ENCODE assay signal across 8 cellular contexts in the genomic region with DNA sequence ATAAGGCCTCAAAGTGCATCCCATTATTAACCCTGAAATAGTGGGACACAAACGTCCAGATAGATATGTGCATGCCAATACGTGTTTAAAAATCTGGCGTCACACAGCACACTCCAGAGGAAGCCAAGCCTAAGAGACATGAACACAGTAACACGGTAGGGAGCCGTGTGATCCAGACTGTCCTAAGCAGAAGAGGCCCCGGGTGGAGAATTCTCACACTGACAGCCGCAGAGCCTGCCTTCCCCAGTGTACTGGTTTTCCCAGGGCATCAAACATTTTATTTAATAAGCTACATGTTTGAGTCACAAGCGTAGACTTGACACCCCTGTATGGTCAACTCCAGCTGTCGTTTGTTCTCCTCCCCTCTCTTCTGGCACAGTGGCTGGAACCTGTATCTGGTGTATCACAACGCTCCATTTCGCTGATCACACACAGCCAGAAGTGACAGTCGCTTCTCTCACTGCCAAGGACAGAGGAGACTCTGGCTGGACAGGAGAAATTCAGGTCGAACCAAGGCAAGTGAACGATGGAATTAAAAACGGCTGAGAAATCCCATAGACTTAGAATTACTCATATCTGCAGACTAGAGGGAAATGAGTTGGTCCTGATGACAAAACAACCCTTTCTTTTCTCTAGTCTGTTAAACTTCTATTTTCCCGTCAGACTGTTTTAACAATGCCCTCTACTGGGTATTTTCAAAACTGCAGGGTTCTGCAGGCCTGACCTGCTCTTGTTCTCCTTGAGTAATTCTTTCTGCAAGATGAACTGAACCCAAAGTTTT.
A peak's percentile ranks its signal among the peaks of the same experiment; 100 is the strongest.
DNase-seq lines count a peak whose midpoint lies in the region; ATAC-seq, FAIRE-seq and TF ChIP-seq lines count a peak whose summit lies in the region.

No MANE protein-coding gene starts in this region.

- TF ChIP-seq EP300 in GM12878 (IDR thresholded peaks at IDR 0.05; ENCODE audit: borderline replicate concordance in 1 of 2, control insufficient read depth in 1 of 2, low read depth in 2 of 2, low read length in 2 of 2) = no peak

- no peak overlapping the region for H3K4me2 ChIP-seq in GM12878 (ENCODE audit: control insufficient read depth, insufficient read depth)

- no peaks in the 10 kb centered on the region for H3K79me2 ChIP-seq in GM12878 (ENCODE audit: control insufficient read depth, insufficient read depth, low read length)

- FAIRE-seq in GM12878 (lab: Jason Lieb, UNC) = peak; percentile 49

- RAD21 ChIA-PET in GM12878 (lab: Charles Lee; ENCODE audit: unreplicated experiment) = interaction anchor here (0.7 to 3.1 kb wide), 11 partner anchors 21 to 359 kb away, joined by 3 to 11 read pairs (median 3); partner anchors contain the start of gene RGS6

- no peak overlapping the region for H2AFZ ChIP-seq in GM12878 (ENCODE audit: control insufficient read depth, low read depth, low read length)

- in situ Hi-C loops in GM12878 (cut with MboI) = loop anchor here (10.0 kb wide), 1 partner anchor 367 kb away; no protein-coding TSS in a partner anchor

- H3K4me3 ChIP-seq in AG04449 (ENCODE audit: low read depth, low read length) (no peak overlapping the region), GM12878 (no peak overlapping the region), iPS-15b (ENCODE audit: low read depth, low read length) (no peak overlapping the region)

- peak; percentile 84 for TF ChIP-seq RAD21 in GM12878 (IDR thresholded peaks at IDR 0.05; ENCODE audit: insufficient read depth, low read depth, low read length)

- no peak for TF ChIP-seq POLR2A in GM12878 (IDR thresholded peaks at IDR 0.05; ENCODE audit: low read depth, low read length)

- intact Hi-C loops in GM12878 (cut with micrococcal nuclease; ENCODE audit: unreplicated experiment) = loop anchor here (1.0 to 10.0 kb wide), 4 partner anchors 130 to 357 kb away; partner anchors contain the start of gene RGS6

- H3K4me1 ChIP-seq in GM12878 (ENCODE audit: control insufficient read depth, insufficient read depth, low read length) (no peaks in the 10 kb centered on the region), iPS-15b (ENCODE audit: control insufficient read depth, insufficient read depth, low read length) (peaks cover 2% of the 10 kb centered on the region)

- H3K27me3 ChIP-seq in GM12878 (replicated peaks in 1 of 2; ENCODE audit: control insufficient read depth in 2 of 2, insufficient read depth in 2 of 2, low read length in 1 of 2) (no peaks in the 10 kb centered on the region), iPS-15b (ENCODE audit: control insufficient read depth, insufficient read depth, low read length) (no peaks in the 10 kb centered on the region)

- peak; percentile 33 for TF ChIP-seq CTCF in AG04449 (IDR thresholded peaks at IDR 0.05; ENCODE audit: insufficient read depth, low read length, missing control alignments)
- peak; percentile 68 to 73 (median 71) for TF ChIP-seq CTCF in GM12878 (IDR thresholded peaks at IDR 0.05 in 2 of 3, conservative IDR thresholded peaks at IDR 0.05 in 1 of 3; ENCODE audit: control insufficient read depth in 2 of 3, extremely low read depth in 1 of 3, insufficient read depth in 1 of 3, low read depth in 3 of 3, low read length in 3 of 3)

- CTCF ChIA-PET in AG04449 (lab: Yijun Ruan, JAX) = interaction anchor here (0.8 to 1.0 kb wide), 2 partner anchors 10 to 20 kb away, joined by 3 to 4 read pairs; no protein-coding TSS in a partner anchor
- CTCF ChIA-PET in GM12878 (lab: Yijun Ruan, JAX) = interaction anchor here (0.5 to 5.7 kb wide), 16 partner anchors 125 to 1307 kb away, joined by 3 to 31 read pairs (median 3); partner anchors contain the start of gene RGS6

- BruUV-seq in GM12878 (replicated peaks; lab: Mats Ljungman, UMichigan) = no TSS peak

- SMC1A ChIA-PET in GM12878 (lab: Charles Lee; ENCODE audit: uncharacterized antibody, unreplicated experiment) = interaction anchor here (0.6 to 2.0 kb wide), 13 partner anchors 8 to 536 kb away, joined by 3 to 5 read pairs (median 4); no protein-coding TSS in a partner anchor

- H3K9ac ChIP-seq in GM12878 (ENCODE audit: control insufficient read depth, insufficient read depth, low read length) (no peak overlapping the region), iPS-15b (ENCODE audit: low read depth, low read length) (peak overlapping the region; percentile 30)

- POLR2A ChIA-PET in AG04449 (lab: Yijun Ruan, JAX) = no interaction called here
- POLR2A ChIA-PET in GM12878 (lab: Charles Lee) = no interaction called here

- WGBS in GM12878 (ENCODE audit: insufficient coverage, insufficient replicate concordance, low lambda C conversion rate, missing lambda C conversion rate) = 48% methylated on average over 16 of the region's 16 CpGs

- H3K9me3 ChIP-seq in GM12878 (replicated peaks; ENCODE audit: control insufficient read depth, insufficient read depth, low read length) = no peaks in the 10 kb centered on the region
- H3K9me3 ChIP-seq in iPS-15b (ENCODE audit: control insufficient read depth, insufficient read depth, low read length) = no peaks in the 10 kb centered on the region

- ATAC-seq in GM12878 = peak; percentile 88
- peak; percentile 28 for ATAC-seq in stimulated activated naive CD8-positive, alpha-beta T cell treated with anti-CD3 and anti-CD28 coated beads, Interleukin-15, Interleukin-2, amounts not matched to agents 100 U/mL and 50 U/mL, for 24 hours
- ATAC-seq in GM21619 (IDR thresholded peaks at IDR 0.05; ENCODE audit: unreplicated experiment) = no peak

- no peaks in the 10 kb centered on the region for H3K36me3 ChIP-seq in GM12878 (ENCODE audit: control insufficient read depth in 2 of 2, insufficient read depth in 2 of 2, low read length in 1 of 2)
- H3K36me3 ChIP-seq in iPS-15b (ENCODE audit: control insufficient read depth, insufficient read depth, low read length) = no peaks in the 10 kb centered on the region

- DNase-seq in AG04449 (ENCODE audit: low read depth, low spot score) = peak; percentile 7
- peak; percentile 29 for DNase-seq in Daoy (ENCODE audit: low read depth)
- peak; percentile 58 for DNase-seq in NCI-H1694 (lab: John Stamatoyannopoulos, UW)
- peak; percentile 31 for DNase-seq in GM12878 (ENCODE audit: low read depth, low spot score)
- DNase-seq in stimulated activated naive CD8-positive, alpha-beta T cell treated with anti-CD3 and anti-CD28 coated beads, Interleukin-15, Interleukin-2, amounts not matched to agents 100 U/mL and 50 U/mL, for 24 hours = peak; percentile 5
- no peak for DNase-seq in NCI-H1436 treated with DMSO at 0.1 percent for 48 hours (lab: John Stamatoyannopoulos, UW)

- no peaks in the 10 kb centered on the region for H4K20me1 ChIP-seq in GM12878 (ENCODE audit: control insufficient read depth, insufficient read depth)

- H3K27ac ChIP-seq in GM12878 (ENCODE audit: control insufficient read depth, insufficient read depth) = no peak overlapping the region

TF ChIP-seq in GM12878, 131 proteins besides CTCF, POLR2A, EP300 and RAD21 (continues in another document):
- no peak for TF ChIP-seq ZBTB11 (CRISPR knock-in tag; IDR thresholded peaks at IDR 0.05)
- TF ChIP-seq JUND (IDR thresholded peaks at IDR 0.05; ENCODE audit: low read depth, low read length) = no peak
- TF ChIP-seq SUPT20H (IDR thresholded peaks at IDR 0.05; ENCODE audit: borderline replicate concordance, control insufficient read depth, low read depth, low read length) = no peak
- TF ChIP-seq HCFC1 (IDR thresholded peaks at IDR 0.05; ENCODE audit: low read length) = no peak
- TF ChIP-seq ATF3 (IDR thresholded peaks at IDR 0.05; ENCODE audit: borderline replicate concordance, extremely low read depth, low read depth, low read length) = no peak
- TF ChIP-seq BCL3 (IDR thresholded peaks at IDR 0.05; ENCODE audit: borderline replicate concordance, insufficient read depth, low read depth, low read length, poor library complexity, severe bottlenecking) = peak; percentile 86
- no peak for TF ChIP-seq NR2F1 (conservative IDR thresholded peaks at IDR 0.05)
